Comparison of ENCODE assay signal across 25 cellular contexts in genomic region chr11:70552167-70552435, GRCh38.
DNase-seq lines count a peak whose midpoint lies in the region; ATAC-seq, FAIRE-seq and TF ChIP-seq lines count a peak whose summit lies in the region.
"Had no signal": no experiment of that assay in that cellular context is flagged by ENCODE, and none has a peak within 500 bp of the region (broad histone marks: within the 10 kb centered on the region; RNA-seq: fewer than 3 reads in every experiment).

No MANE protein-coding gene starts in this region.

- H3K4me1 ChIP-seq in GM23338 (ENCODE audit: insufficient read depth) = no peaks in the 10 kb centered on the region
- H3K4me1 ChIP-seq in PC-3 (ENCODE audit: insufficient read depth, low read length) = peaks cover 24% of the 10 kb centered on the region
- no peaks in the 10 kb centered on the region for H3K4me1 ChIP-seq in kidney (ENCODE audit: control insufficient read depth in 1 of 2, insufficient read depth in 1 of 2, low read depth in 1 of 2, low read length in 2 of 2)
- peaks cover 3 to 4% of the 10 kb centered on the region in 2 experiments for H3K4me1 ChIP-seq in trophoblast cell (ENCODE audit: control insufficient read depth in 1 of 2, insufficient read depth in 2 of 2, low read length in 2 of 2)

- FAIRE-seq in kidney (lab: Jason Lieb, UNC) = no peak
- FAIRE-seq: A549, GM12892, H54 had no signal

- H3K4me1 Mint-ChIP-seq in GM23338 = peaks cover 42% of the 10 kb centered on the region

- no peak for TF ChIP-seq CTCF in GM23338 (conservative IDR thresholded peaks at IDR 0.05; ENCODE audit: low read depth in 2 of 2)
- no peak for TF ChIP-seq CTCF in PC-3 (conservative IDR thresholded peaks at IDR 0.05; ENCODE audit: low read depth, low read length)
- TF ChIP-seq CTCF in kidney (IDR thresholded peaks at IDR 0.05; ENCODE audit: borderline replicate concordance, extremely low read depth, insufficient read depth) = no peak

- no peaks in the 10 kb centered on the region for H3K27me3 ChIP-seq in GM23338 (ENCODE audit: insufficient read depth)
- H3K27me3 ChIP-seq in PC-3 (ENCODE audit: low read length) = no peaks in the 10 kb centered on the region
- H3K27me3 ChIP-seq in trophoblast cell (ENCODE audit: insufficient read depth, low read length) = no peaks in the 10 kb centered on the region
- H3K27me3 ChIP-seq: BLaER1 treated with 17β-estradiol and CSF1 and Interleukin-3, amounts not matched to agents 10 nM and 100 nM had no signal

- no peak overlapping the region for H3K23ac ChIP-seq in trophoblast cell (ENCODE audit: low read length)

- intact Hi-C loops in PC-3 (cut with micrococcal nuclease) (no loop called here), kidney (cut with DNase I) (no loop called here)

- no peaks in the 10 kb centered on the region for H3K79me1 ChIP-seq in trophoblast cell (ENCODE audit: low read length)

- H2BK12ac ChIP-seq in trophoblast cell (ENCODE audit: low read length) = peak overlapping the region; percentile 16

- H3K27ac Mint-ChIP-seq in GM23338 = 0 out of 2 replicates have a peak overlapping the region, but pooled peaks have one; percentile 42
- H3K27ac Mint-ChIP-seq: CD8-positive, alpha-beta T cell had no signal

- no peaks in the 10 kb centered on the region for H3K9me2 ChIP-seq in GM23338 (ENCODE audit: insufficient read depth)
- no peaks in the 10 kb centered on the region for H3K9me2 ChIP-seq in PC-3 (replicated peaks; ENCODE audit: low read length)

- no peak overlapping the region for H3K18ac ChIP-seq in trophoblast cell (ENCODE audit: low read length)

- DNase-seq in GM23338 (ENCODE audit: low spot score) = no peak
- DNase-seq in PC-3 = no peak
- DNase-seq in kidney = peak; percentile 39
- no peak for DNase-seq in trophoblast cell
- no peak for DNase-seq in COLO668 (lab: John Stamatoyannopoulos, UW; ENCODE audit: unreplicated experiment)
- DNase-seq: AML-193; Calu3; CD8-positive, alpha-beta T cell; DMS79 treated with DMSO at 0.1 percent for 48 hours; GF-D8; KBM-7; MV-4-11; NCI-H1105; NCI-H1436 treated with DMSO at 0.1 percent for 48 hours; NCI-H1930; NCI-H446; SHP77 treated with DMSO at 0.1 percent for 48 hours had no signal

- peaks cover 23% of the 10 kb centered on the region for H3K27me3 Mint-ChIP-seq in GM23338 (ENCODE audit: insufficient read depth, low read depth, poor library complexity)

- no peak overlapping the region for H4K8ac ChIP-seq in trophoblast cell (ENCODE audit: low read depth, low read length)

- H3K4me2 ChIP-seq in GM23338 (no peak overlapping the region), PC-3 (ENCODE audit: low read length) (no peak overlapping the region), trophoblast cell (ENCODE audit: low read length) (no peak overlapping the region)
- H3K4me2 ChIP-seq: A549; BLaER1 treated with 17β-estradiol and CSF1 and Interleukin-3, amounts not matched to agents 10 nM and 100 nM had no signal

- no peak overlapping the region for H2BK5ac ChIP-seq in trophoblast cell (ENCODE audit: low read depth, low read length, poor library complexity)

- H3K9me3 ChIP-seq in PC-3 (ENCODE audit: low read length) = no peaks in the 10 kb centered on the region
- no peaks in the 10 kb centered on the region for H3K9me3 ChIP-seq in kidney (ENCODE audit: control insufficient read depth in 1 of 2, low read length in 2 of 2)
- peaks cover 7% of the 10 kb centered on the region for H3K9me3 ChIP-seq in trophoblast cell (ENCODE audit: insufficient read depth, low read depth, low read length)
- H3K9me3 ChIP-seq: A549; BLaER1 treated with 17β-estradiol and CSF1 and Interleukin-3, amounts not matched to agents 10 nM and 100 nM had no signal

- no peak overlapping the region for H2BK120ac ChIP-seq in trophoblast cell (ENCODE audit: insufficient read depth, low read length, poor library complexity)

- no peaks in the 10 kb centered on the region for H3K9me3 Mint-ChIP-seq in GM23338
- H3K9me3 Mint-ChIP-seq: CD8-positive, alpha-beta T cell had no signal

- H3K14ac ChIP-seq in trophoblast cell (ENCODE audit: low read length) = no peak overlapping the region

- H4K20me1 ChIP-seq in GM23338 (replicated peaks; ENCODE audit: insufficient read depth) = peaks cover 6% of the 10 kb centered on the region
- 0 out of 2 replicates have a peak, but pooled peaks cover 4% of the 10 kb centered on the region for H4K20me1 ChIP-seq in PC-3 (ENCODE audit: low read length)

- H3K4me3 Mint-ChIP-seq in GM23338 = no peak overlapping the region
- H3K4me3 Mint-ChIP-seq: CD8-positive, alpha-beta T cell had no signal

- H3F3A ChIP-seq in GM23338 (replicated peaks; ENCODE audit: low read depth) = no peaks in the 10 kb centered on the region
- no peaks in the 10 kb centered on the region for H3F3A ChIP-seq in PC-3 (ENCODE audit: low read length, unreplicated experiment)

- H3K9ac ChIP-seq in PC-3 (ENCODE audit: low read length) (no peak overlapping the region), kidney (ENCODE audit: low read length in 2 of 2) (no peak overlapping the region), trophoblast cell (ENCODE audit: low read length) (no peak overlapping the region)
- H3K9ac ChIP-seq: BLaER1 treated with 17β-estradiol and CSF1 and Interleukin-3, amounts not matched to agents 10 nM and 100 nM had no signal

- H3K79me2 ChIP-seq in GM23338 (replicated peaks; ENCODE audit: insufficient read depth) (no peaks in the 10 kb centered on the region), PC-3 (ENCODE audit: low read length) (no peaks in the 10 kb centered on the region), trophoblast cell (ENCODE audit: control insufficient read depth, insufficient read depth, low read length, poor library complexity) (no peaks in the 10 kb centered on the region)

- no peak overlapping the region for H2AK5ac ChIP-seq in trophoblast cell (ENCODE audit: low read length)

- POLR2A ChIA-PET in PC-3 (lab: Charles Lee; ENCODE audit: unreplicated experiment) = no interaction called here

- CTCF ChIA-PET in PC-3 (lab: Charles Lee) = interaction anchor here (0.6 kb wide), 1 partner anchor 69 kb away, joined by 9 read pairs; no protein-coding TSS in a partner anchor

- no peak; the same call in 2 of the 3 replicates for ATAC-seq in GM23338
- peak; percentile 6; the same call in 1 of the 2 replicates for ATAC-seq in PC-3
- no peak for ATAC-seq in HG03095 (IDR thresholded peaks at IDR 0.05; ENCODE audit: unreplicated experiment)
- ATAC-seq in HG02938 (IDR thresholded peaks at IDR 0.05; ENCODE audit: unreplicated experiment) = no peak
- ATAC-seq: A549; CD8-positive, alpha-beta T cell; Panc1 had no signal

- no peaks in the 10 kb centered on the region for H3K36me3 ChIP-seq in GM23338 (ENCODE audit: insufficient read depth)
- H3K36me3 ChIP-seq in PC-3 (ENCODE audit: low read depth, low read length) = no peaks in the 10 kb centered on the region
- H3K36me3 ChIP-seq in kidney (ENCODE audit: control insufficient read depth in 1 of 2, insufficient read depth in 2 of 2, low read length in 2 of 2) = no peaks in the 10 kb centered on the region
- no peaks in the 10 kb centered on the region for H3K36me3 ChIP-seq in trophoblast cell (ENCODE audit: control insufficient read depth in 1 of 2, insufficient read depth in 2 of 2, low read length in 2 of 2)
- H3K36me3 ChIP-seq: BLaER1 treated with 17β-estradiol and CSF1 and Interleukin-3, amounts not matched to agents 10 nM and 100 nM had no signal

- H3K4me3 ChIP-seq in GM23338 = no peak overlapping the region
- no peak overlapping the region for H3K4me3 ChIP-seq in PC-3 (ENCODE audit: low read length)
- H3K4me3 ChIP-seq in kidney (ENCODE audit: low read length in 2 of 2) = no peak overlapping the region
- no peak overlapping the region for H3K4me3 ChIP-seq in trophoblast cell (ENCODE audit: low read depth, low read length)
- H3K4me3 ChIP-seq: A549; BLaER1 treated with 17β-estradiol and CSF1 and Interleukin-3, amounts not matched to agents 10 nM and 100 nM had no signal

- no peak overlapping the region for H2AFZ ChIP-seq in GM23338
- no peak overlapping the region for H2AFZ ChIP-seq in PC-3 (ENCODE audit: low read length)
- no peak overlapping the region for H2AFZ ChIP-seq in trophoblast cell (ENCODE audit: insufficient read depth, low read length, poor library complexity)

- H4K91ac ChIP-seq in trophoblast cell (ENCODE audit: low read depth, low read length) = no peak overlapping the region

- H4K12ac ChIP-seq in trophoblast cell (ENCODE audit: low read depth, low read length) = no peak overlapping the region

- BruUV-seq in PC-3 (replicated peaks; lab: Mats Ljungman, UMichigan) = no TSS peak

- H3K27ac ChIP-seq in GM23338 (ENCODE audit: low read depth) (no peak overlapping the region), PC-3 (ENCODE audit: low read length) (peak overlapping the region; percentile 11; the same call in 1 of the 2 replicates), kidney (ENCODE audit: low read depth in 2 of 2, low read length in 2 of 2) (no peak overlapping the region), trophoblast cell (ENCODE audit: low read depth, low read length) (no peak overlapping the region)
- H3K27ac ChIP-seq: A549; BLaER1 treated with 17β-estradiol and CSF1 and Interleukin-3, amounts not matched to agents 10 nM and 100 nM; RWPE1 had no signal

- no peak overlapping the region for H3K4ac ChIP-seq in trophoblast cell (ENCODE audit: low read depth, low read length)

- WGBS in trophoblast cell (ENCODE audit: extremely low coverage, insufficient coverage, insufficient read length) = no CpG with 5 or more reads among the region's 8 CpGs

- H3K36me3 Mint-ChIP-seq in GM23338 (ENCODE audit: low read depth) = no peaks in the 10 kb centered on the region
- H3K36me3 Mint-ChIP-seq: CD8-positive, alpha-beta T cell had no signal
